21 cellular contexts compared by ENCODE assay signal in the genomic region with DNA sequence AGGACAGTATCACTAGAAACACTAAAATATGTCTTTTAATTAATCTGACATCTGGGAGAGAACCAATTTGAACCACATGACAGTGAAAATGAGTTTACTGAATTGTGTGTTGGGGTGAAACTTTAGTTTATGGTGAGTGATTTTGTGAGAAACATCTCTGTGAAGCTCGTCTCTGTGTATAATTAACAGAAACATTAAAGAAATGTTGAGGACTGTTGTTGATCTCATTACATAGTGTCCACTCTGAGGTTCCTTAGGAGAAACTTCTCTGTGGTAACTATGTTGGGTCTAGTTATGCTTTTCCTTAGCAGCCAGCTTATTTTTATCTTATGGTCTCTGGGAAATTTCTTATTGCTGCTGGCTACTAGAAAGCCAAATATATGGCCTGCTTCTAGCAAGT. TPM values are rescaled to one million over a fixed set of nuclear protein-coding genes. Genes with fewer than 3 reads are reported as not detected.
"Had no signal": no experiment of that assay in that cellular context is flagged by ENCODE, and none has a peak within 500 bp of the region (broad histone marks: within the 10 kb centered on the region; RNA-seq: fewer than 3 reads in every experiment).

No MANE protein-coding gene starts in this region.

- H3K9me3 ChIP-seq: adrenal gland, esophagus squamous epithelium, left ventricle myocardium inferior, neutrophil, upper lobe of left lung had no signal

- ATAC-seq: activated CD4-positive, alpha-beta T cell treated with anti-CD3 and anti-CD28 coated beads for 36 hours; activated naive CD4-positive, alpha-beta T cell treated with anti-CD3 and anti-CD28 coated beads, Interleukin-2, amount 50 U/mL, for 72 hours; effector memory CD8-positive, alpha-beta T cell; naive thymus-derived CD4-positive, alpha-beta T cell had no signal

- H2AFZ ChIP-seq: parathyroid adenoma had no signal

- H3K9ac ChIP-seq: parathyroid adenoma had no signal

- DNase-seq: activated CD4-positive, alpha-beta T cell treated with anti-CD3 and anti-CD28 coated beads for 36 hours; activated CD4-positive, alpha-beta T cell treated with anti-CD3 and anti-CD28 coated beads, Interleukin-2, amount 50 U/mL, for 48 hours; activated gamma-delta T cell treated with Interleukin-2 at 50 U/mL for 16 hours; adrenal gland; effector memory CD8-positive, alpha-beta T cell; esophagus squamous epithelium; immature natural killer cell; kidney glomerular epithelial cell; left ventricle myocardium inferior; mammary epithelial cell; naive thymus-derived CD4-positive, alpha-beta T cell; retina; stimulated activated CD4-positive, alpha-beta T cell treated with anti-CD3 and anti-CD28 coated beads, Interleukin-12 subunit alpha, Interleukin-12 subunit beta, amount 100 ng/mL, for 4 hours; stimulated activated CD4-positive, alpha-beta T cell treated with anti-CD3 and anti-CD28 coated beads, Interleukin-1b, Interleukin-23, amount 100 ng/mL, for 48 hours; stimulated activated naive CD4-positive, alpha-beta T cell treated with Interleukin-2 at 50 U/mL for 16 hours; substantia nigra; upper lobe of left lung had no signal

- H3K4me1 ChIP-seq: adrenal gland had no signal

- H3K36me3 ChIP-seq: adrenal gland, esophagus squamous epithelium, neutrophil, upper lobe of left lung had no signal

- H3K27ac Mint-ChIP-seq: activated CD4-positive, alpha-beta T cell treated with anti-CD3 and anti-CD28 coated beads for 36 hours; activated naive CD4-positive, alpha-beta T cell treated with anti-CD3 and anti-CD28 coated beads, Interleukin-2, amount 50 U/mL, for 72 hours; activated T-helper 1 cell treated with anti-CD3 and anti-CD28 coated beads, Interleukin-12 subunit alpha, Interleukin-12 subunit beta, Interleukin-2, Interleukin-4 antibody, amounts not matched to agents 30 ng/mL and 10 ng/mL and 1 ng/mL, durations not matched to agents 14 hours and 24 hours and 36 hours; effector memory CD8-positive, alpha-beta T cell; immature natural killer cell; naive thymus-derived CD4-positive, alpha-beta T cell had no signal

- H3K4me3 Mint-ChIP-seq: activated CD4-positive, alpha-beta T cell treated with anti-CD3 and anti-CD28 coated beads for 36 hours; activated T-helper 1 cell treated with anti-CD3 and anti-CD28 coated beads, Interleukin-12 subunit alpha, Interleukin-12 subunit beta, Interleukin-2, Interleukin-4 antibody, amounts not matched to agents 30 ng/mL and 10 ng/mL and 1 ng/mL, durations not matched to agents 14 hours and 24 hours and 36 hours; effector memory CD8-positive, alpha-beta T cell; immature natural killer cell; naive thymus-derived CD4-positive, alpha-beta T cell had no signal

- H3K9me3 Mint-ChIP-seq: activated naive CD4-positive, alpha-beta T cell treated with anti-CD3 and anti-CD28 coated beads, Interleukin-2, amount 50 U/mL, for 72 hours; effector memory CD8-positive, alpha-beta T cell; immature natural killer cell had no signal

- H3K4me3 ChIP-seq: adrenal gland, esophagus squamous epithelium, left ventricle myocardium inferior, upper lobe of left lung had no signal

- H3K36me3 Mint-ChIP-seq: activated naive CD4-positive, alpha-beta T cell treated with anti-CD3 and anti-CD28 coated beads, Interleukin-2, amount 50 U/mL, for 72 hours; immature natural killer cell had no signal

- H3K27me3 ChIP-seq: adrenal gland, upper lobe of left lung had no signal

- H3K27ac ChIP-seq: adrenal gland, left ventricle myocardium inferior, neutrophil, parathyroid adenoma, upper lobe of left lung had no signal

- H3K4me1 Mint-ChIP-seq: immature natural killer cell; naive thymus-derived CD4-positive, alpha-beta T cell had no signal

RNA-seq across cellular contexts. Expression of a gene that starts 15.8 kb away (rescaled TPM):
- polyA plus RNA-seq: immature natural killer cell; naive thymus-derived CD4-positive, alpha-beta T cell had no signal
